8 cellular contexts compared by ENCODE assay signal in the genomic region with DNA sequence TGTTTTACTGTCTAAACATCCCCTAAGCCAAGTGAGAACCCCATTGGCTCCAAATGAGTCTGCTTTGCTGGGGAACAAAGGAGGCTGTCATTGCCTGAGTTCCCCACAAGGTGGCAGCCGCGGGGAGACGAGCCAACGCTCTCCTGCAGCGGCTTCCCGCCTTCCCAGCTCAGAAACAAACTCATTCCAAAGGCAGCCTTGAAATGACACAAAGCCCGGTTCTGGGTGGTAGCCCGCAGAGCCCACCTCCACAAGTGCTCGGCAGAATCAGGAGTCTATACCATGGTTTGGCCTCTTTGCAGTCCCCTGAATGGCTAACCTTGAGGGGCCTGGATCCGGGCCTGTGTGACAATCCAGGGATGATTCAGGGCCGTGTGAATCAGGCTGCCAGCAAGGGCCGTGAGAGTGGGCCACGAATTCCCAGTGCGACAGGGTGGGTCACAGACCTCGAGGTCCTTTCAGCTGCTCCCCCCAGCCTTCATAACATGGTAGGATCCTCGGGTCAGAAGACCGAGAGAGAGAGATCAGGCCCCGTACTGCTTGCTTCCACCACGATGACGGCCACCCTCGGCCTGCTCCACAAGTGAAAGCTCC.
DNase-seq lines count a peak whose midpoint lies in the region; ATAC-seq and TF ChIP-seq lines count a peak whose summit lies in the region.

No MANE protein-coding gene starts in this region.

- TF ChIP-seq CTCF in A673 (conservative IDR thresholded peaks at IDR 0.05; ENCODE audit: low read depth, low read length) (peak; percentile 93), HL-60 (IDR thresholded peaks at IDR 0.05; ENCODE audit: insufficient read depth, low read length) (peak; percentile 96), nephron progenitor cell (IDR thresholded peaks at IDR 0.05) (peak; percentile 95), stomach (IDR thresholded peaks at IDR 0.05) (peak in 6 of 7 experiments; percentile 83 to 99 (median 96))

- peak overlapping the region; percentile 58 for H3K27ac ChIP-seq in A673 (ENCODE audit: low read depth, low read length, poor library complexity, severe bottlenecking)
- H3K27ac ChIP-seq in HL-60 (replicated peaks), result no peak overlapping the region
- H3K27ac ChIP-seq in stomach, result peak overlapping the region in 4 of 5 donors; percentile 39 to 81 (median 69)

- TF ChIP-seq EP300 in stomach (IDR thresholded peaks at IDR 0.05), result no peak

- no peaks in the 10 kb centered on the region for H3K9me3 Mint-ChIP-seq in activated T-helper 1 cell treated with anti-CD3 and anti-CD28 coated beads, Interleukin-12 subunit alpha, Interleukin-12 subunit beta, Interleukin-2, Interleukin-4 antibody, amounts not matched to agents 30 ng/mL and 10 ng/mL and 1 ng/mL, durations not matched to agents 14 hours and 24 hours and 36 hours
- no peaks in the 10 kb centered on the region for H3K9me3 Mint-ChIP-seq in nephron progenitor cell

- no peaks in the 10 kb centered on the region for H3K36me3 ChIP-seq in A673 (ENCODE audit: insufficient read depth, low read length, poor library complexity, severe bottlenecking)
- peaks cover 13 to 56% (median 46%) of the 10 kb centered on the region in 4 donors for H3K36me3 ChIP-seq in stomach

- no peaks in the 10 kb centered on the region for H3K27me3 ChIP-seq in A673 (replicated peaks; ENCODE audit: insufficient read depth, low read depth, low read length, poor library complexity)
- H3K27me3 ChIP-seq in HL-60 (ENCODE audit: insufficient read depth, poor library complexity, severe bottlenecking), result no peaks in the 10 kb centered on the region
- H3K27me3 ChIP-seq in stomach, result no peaks in the 10 kb centered on the region

- H3K4me3 Mint-ChIP-seq in activated T-helper 1 cell treated with anti-CD3 and anti-CD28 coated beads, Interleukin-12 subunit alpha, Interleukin-12 subunit beta, Interleukin-2, Interleukin-4 antibody, amounts not matched to agents 30 ng/mL and 10 ng/mL and 1 ng/mL, durations not matched to agents 14 hours and 24 hours and 36 hours, result no peak overlapping the region
- H3K4me3 Mint-ChIP-seq in nephron progenitor cell, result no peak overlapping the region

- H3K4me1 ChIP-seq in A673 (ENCODE audit: insufficient read depth, low read length, poor library complexity, severe bottlenecking), result peaks cover 16% of the 10 kb centered on the region
- H3K4me1 ChIP-seq in stomach, result peaks cover 8 to 38% (median 21%) of the 10 kb centered on the region in 4 donors

- peaks cover 5% of the 10 kb centered on the region for H3K4me1 Mint-ChIP-seq in activated T-helper 1 cell treated with anti-CD3 and anti-CD28 coated beads, Interleukin-12 subunit alpha, Interleukin-12 subunit beta, Interleukin-2, Interleukin-4 antibody, amounts not matched to agents 30 ng/mL and 10 ng/mL and 1 ng/mL, durations not matched to agents 14 hours and 24 hours and 36 hours (ENCODE audit: low read depth)
- peaks cover 89% of the 10 kb centered on the region for H3K4me1 Mint-ChIP-seq in nephron progenitor cell

- no peak for TF ChIP-seq POLR2A in stomach (IDR thresholded peaks at IDR 0.05)

- intact Hi-C loops in A673 (cut with micrococcal nuclease; ENCODE audit: unreplicated experiment) (loop anchor here (1.0 to 2.0 kb wide), 3 partner anchors 78 to 182 kb away; partner anchors contain the start of gene POLR3A), stomach (cut with DNase I; ENCODE audit: low total_unique reads) (loop anchor here (10.0 kb wide), 2 partner anchors 78 to 118 kb away; partner anchors contain the start of gene DLG5)
- intact Hi-C loops in activated T-helper 1 cell treated with anti-CD3 and anti-CD28 coated beads, Interleukin-12 subunit alpha, Interleukin-12 subunit beta, Interleukin-2, Interleukin-4 antibody, amounts not matched to agents 30 ng/mL and 10 ng/mL and 1 ng/mL, durations not matched to agents 14 hours and 24 hours and 36 hours (cut with micrococcal nuclease), result loop anchor here (1.0 to 2.0 kb wide), 3 partner anchors 79 to 1348 kb away; partner anchors contain the start of gene DLG5

- no peak overlapping the region for H3K27ac Mint-ChIP-seq in activated T-helper 1 cell treated with anti-CD3 and anti-CD28 coated beads, Interleukin-12 subunit alpha, Interleukin-12 subunit beta, Interleukin-2, Interleukin-4 antibody, amounts not matched to agents 30 ng/mL and 10 ng/mL and 1 ng/mL, durations not matched to agents 14 hours and 24 hours and 36 hours
- H3K27ac Mint-ChIP-seq in nephron progenitor cell, result no peak overlapping the region

- POLR2A ChIA-PET in A673 (lab: Charles Lee; ENCODE audit: low non-redundant PET), result no interaction called here

- H3K4me3 ChIP-seq in A673 (ENCODE audit: low read depth, low read length, poor library complexity, severe bottlenecking) (no peak overlapping the region), HL-60 (replicated peaks; ENCODE audit: insufficient read depth, low read length) (no peak overlapping the region), stomach (no peak overlapping the region)

- CTCF ChIA-PET in A673 (lab: Charles Lee), result interaction anchor here (0.6 to 1.0 kb wide), 7 partner anchors 10 to 139 kb away, joined by 3 to 9 read pairs (median 3); no protein-coding TSS in a partner anchor

- peak; percentile 88 for DNase-seq in A673 (ENCODE audit: low spot score)
- DNase-seq in HL-60 (ENCODE audit: low read depth in 1 of 2, low spot score in 1 of 2), result peak in 1 of 2 experiments; percentile 57
- peak; percentile 3 for DNase-seq in OCI-M2 (lab: John Stamatoyannopoulos, UW; ENCODE audit: unreplicated experiment)
- DNase-seq in activated T-helper 1 cell treated with anti-CD3 and anti-CD28 coated beads, Interleukin-12 subunit alpha, Interleukin-12 subunit beta, Interleukin-2, Interleukin-4 antibody, amounts not matched to agents 30 ng/mL and 10 ng/mL and 1 ng/mL, durations not matched to agents 14 hours and 24 hours and 36 hours (ENCODE audit: low spot score), result peak; percentile 37
- peak; percentile 53 for DNase-seq in fibroblast of the conjunctiva (ENCODE audit: low read depth)
- peak; percentile 89 for DNase-seq in nephron progenitor cell
- DNase-seq in stomach, result peak; percentile 82

- H3K9me3 ChIP-seq in A673 (ENCODE audit: low read depth, low read length, poor library complexity, severe bottlenecking) (no peaks in the 10 kb centered on the region), stomach (no peaks in the 10 kb centered on the region)

- H3K36me3 Mint-ChIP-seq in activated T-helper 1 cell treated with anti-CD3 and anti-CD28 coated beads, Interleukin-12 subunit alpha, Interleukin-12 subunit beta, Interleukin-2, Interleukin-4 antibody, amounts not matched to agents 30 ng/mL and 10 ng/mL and 1 ng/mL, durations not matched to agents 14 hours and 24 hours and 36 hours (ENCODE audit: low read depth), result no peaks in the 10 kb centered on the region
- peaks cover 50% of the 10 kb centered on the region for H3K36me3 Mint-ChIP-seq in nephron progenitor cell (ENCODE audit: low read depth)

- peak; percentile 50 for ATAC-seq in GM18519 (IDR thresholded peaks at IDR 0.05; ENCODE audit: low FRiP score, unreplicated experiment)

- BruUV-seq in A673 (replicated peaks; lab: Mats Ljungman, UMichigan), result no TSS peak

- WGBS in stomach, 5 donors, result 13 to 40% (median 36%) methylated on average over 12 to 21 of the region's 21 CpGs

- H3K27me3 Mint-ChIP-seq in activated T-helper 1 cell treated with anti-CD3 and anti-CD28 coated beads, Interleukin-12 subunit alpha, Interleukin-12 subunit beta, Interleukin-2, Interleukin-4 antibody, amounts not matched to agents 30 ng/mL and 10 ng/mL and 1 ng/mL, durations not matched to agents 14 hours and 24 hours and 36 hours (ENCODE audit: insufficient read depth), result no peaks in the 10 kb centered on the region
- H3K27me3 Mint-ChIP-seq in nephron progenitor cell (ENCODE audit: low read depth, poor library complexity), result peaks cover 3% of the 10 kb centered on the region
